16 cellular contexts compared by ENCODE assay signal in the genomic region with DNA sequence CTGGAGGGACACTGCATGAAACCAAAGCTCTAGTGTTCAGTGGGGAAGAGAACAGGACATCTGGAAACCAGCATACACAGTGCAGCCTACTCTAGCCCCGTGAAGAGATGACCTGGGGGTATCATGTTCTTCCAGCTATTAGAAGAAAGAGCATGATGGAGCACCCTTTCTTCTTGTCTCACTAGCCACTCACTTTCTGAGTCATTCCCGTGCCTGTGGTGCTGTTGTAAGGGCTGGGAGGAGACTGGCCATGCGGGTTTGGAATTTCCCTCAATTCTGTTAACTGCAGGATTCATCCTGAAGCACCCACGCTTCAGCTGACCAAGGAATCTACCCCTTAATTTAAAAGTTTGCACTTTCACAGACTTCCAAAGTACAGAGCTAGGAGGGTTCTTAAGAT.
DNase-seq lines count a peak whose midpoint lies in the region; TF ChIP-seq lines count a peak whose summit lies in the region.
"Had no signal": no experiment of that assay in that cellular context is flagged by ENCODE, and none has a peak within 500 bp of the region (broad histone marks: within the 10 kb centered on the region; RNA-seq: fewer than 3 reads in every experiment).

No MANE protein-coding gene starts in this region.

- DNase-seq in ELF-1 (ENCODE audit: low read depth, low spot score) (peak; percentile 44), NCI-H226 (peak; percentile 81), coronary artery (ENCODE audit: low spot score) (peak; percentile 47), anterior cingulate cortex (lab: John Stamatoyannopoulos, UW) (no peak), testis (no peak), DMS 273 treated with DMSO at 0.1 percent for 48 hours (lab: John Stamatoyannopoulos, UW) (no peak)
- no peak for DNase-seq in central memory CD4-positive, alpha-beta T cell
- DNase-seq: Karpas-422; NCI-H1694; NCI-H510A treated with DMSO at 0.1 percent for 48 hours; stimulated activated naive CD4-positive, alpha-beta T cell had no signal

- intact Hi-C loops in testis (cut with DNase I; ENCODE audit: low total_unique reads): no loop called here

- H3K36me3 ChIP-seq in neutrophil (no peaks in the 10 kb centered on the region), testis (ENCODE audit: low read depth, missing control alignments) (no peaks in the 10 kb centered on the region)
- H3K36me3 ChIP-seq: BLaER1 treated with 17β-estradiol and CSF1 and Interleukin-3, amounts not matched to agents 10 nM and 100 nM; gastroesophageal sphincter; vagina had no signal

- no peak overlapping the region for H3K27ac ChIP-seq in coronary artery
- peak overlapping the region; percentile 5 for H3K27ac ChIP-seq in neutrophil
- no peak overlapping the region for H3K27ac ChIP-seq in testis
- H3K27ac ChIP-seq: BLaER1 treated with 17β-estradiol and CSF1 and Interleukin-3, amounts not matched to agents 10 nM and 100 nM; gastroesophageal sphincter; skin epidermis; vagina had no signal

- H3K4me3 ChIP-seq in coronary artery (no peak overlapping the region), neutrophil (ENCODE audit: low read depth in 1 of 2, low read length in 1 of 2) (no peak overlapping the region), testis (no peak overlapping the region)
- H3K4me3 ChIP-seq: BLaER1 treated with 17β-estradiol and CSF1 and Interleukin-3, amounts not matched to agents 10 nM and 100 nM; gastroesophageal sphincter; skin epidermis; vagina had no signal

- H3K4me1 ChIP-seq in neutrophil (ENCODE audit: control insufficient read depth in 1 of 2, insufficient read depth in 1 of 2, low read depth in 1 of 2, low read length in 1 of 2) (peaks cover 20 to 26% of the 10 kb centered on the region in 2 experiments), testis (no peaks in the 10 kb centered on the region)
- H3K4me1 ChIP-seq: gastroesophageal sphincter, vagina had no signal

- H3K27me3 ChIP-seq in neutrophil: no peaks in the 10 kb centered on the region
- no peaks in the 10 kb centered on the region for H3K27me3 ChIP-seq in testis
- H3K27me3 ChIP-seq: vagina had no signal

- TF ChIP-seq CTCF in coronary artery (IDR thresholded peaks at IDR 0.05): no peak
- no peak for TF ChIP-seq CTCF in neutrophil (IDR thresholded peaks at IDR 0.05)
- no peak for TF ChIP-seq CTCF in testis (IDR thresholded peaks at IDR 0.05)

- no peaks in the 10 kb centered on the region for H3K9me3 ChIP-seq in neutrophil
- H3K9me3 ChIP-seq in testis: no peaks in the 10 kb centered on the region
- H3K9me3 ChIP-seq: BLaER1 treated with 17β-estradiol and CSF1 and Interleukin-3, amounts not matched to agents 10 nM and 100 nM; gastroesophageal sphincter; vagina had no signal

- 67 to 74% methylated on average over 4 of the region's 4 CpGs for WGBS in testis, 2 donors

- TF ChIP-seq POLR2A in testis (IDR thresholded peaks at IDR 0.05): no peak

Comparison
In these comparisons a context has a peak if more than half of its experiments do, and no peak if none do; other contexts are left out.
1. DNase-seq: peak in ELF-1 (single experiment), NCI-H226 (single experiment) and coronary artery (single experiment); none in central memory CD4-positive, alpha-beta T cell (single experiment), anterior cingulate cortex (0 of 58), testis (single experiment) and DMS 273 treated with DMSO at 0.1 percent for 48 hours (single experiment).